ENCODE assay signal across 28 cellular contexts in genomic region chr13:109625156-109625555, GRCh38.
"Had no signal": no experiment of that assay in that cellular context is flagged by ENCODE, and none has a peak within 500 bp of the region (broad histone marks: within the 10 kb centered on the region; RNA-seq: fewer than 3 reads in every experiment).

No MANE protein-coding gene starts in this region.

- H3K4me3 ChIP-seq: stomach, suprapubic skin, testis, thoracic aorta, thyroid gland, tibial artery, tibial nerve, transverse colon, upper lobe of left lung, upper lobe of right lung, uterus, vagina had no signal

- H3K27ac ChIP-seq: stomach, suprapubic skin, testis, thoracic aorta, thyroid gland, tibial artery, tibial nerve, transverse colon, upper lobe of left lung, upper lobe of right lung, uterus, vagina had no signal

- H3K4me1 ChIP-seq: suprapubic skin, testis, thyroid gland, tibial nerve, transverse colon, upper lobe of right lung, uterus had no signal

- ATAC-seq: stimulated activated effector memory CD8-positive, alpha-beta T cell treated with anti-CD3 and anti-CD28 coated beads, Interleukin-12 subunit alpha, Interleukin-12 subunit beta, amount 100 ng/mL, for 72 hours; stimulated activated memory B cell treated with anti-CD40 and anti-IgM and Interleukin-4, amounts not matched to agents 10 μg/mL and 1 μg/mL and 100 μg/mL, for 72 hours; stimulated activated naive B cell treated with anti-CD40 and anti-IgM and Interleukin-4, amounts not matched to agents 10 μg/mL and 1 μg/mL and 100 μg/mL, for 72 hours; stimulated activated naive CD8-positive, alpha-beta T cell treated with anti-CD3 and anti-CD28 coated beads, Interleukin-15, amount 100 ng/mL, for 72 hours; stimulated activated naive CD8-positive, alpha-beta T cell treated with anti-CD3 and anti-CD28 coated beads, Interleukin-15, Interleukin-2, amounts not matched to agents 100 U/mL and 50 U/mL, for 24 hours; upper lobe of right lung had no signal

- H3K36me3 Mint-ChIP-seq: stimulated activated effector memory CD8-positive, alpha-beta T cell treated with anti-CD3 and anti-CD28 coated beads, Interleukin-12 subunit alpha, Interleukin-12 subunit beta, amount 100 ng/mL, for 72 hours; stimulated activated memory B cell treated with anti-CD40 and anti-IgM and Interleukin-4, amounts not matched to agents 10 μg/mL and 1 μg/mL and 100 μg/mL, for 72 hours; stimulated activated naive B cell treated with anti-CD40 and anti-IgM and Interleukin-4, amounts not matched to agents 10 μg/mL and 1 μg/mL and 100 μg/mL, for 72 hours; type B pancreatic cell had no signal

- H3K27ac Mint-ChIP-seq: stimulated activated effector memory CD8-positive, alpha-beta T cell treated with anti-CD3 and anti-CD28 coated beads, Interleukin-12 subunit alpha, Interleukin-12 subunit beta, amount 100 ng/mL, for 72 hours; stimulated activated memory B cell treated with anti-CD40 and anti-IgM and Interleukin-4, amounts not matched to agents 10 μg/mL and 1 μg/mL and 100 μg/mL, for 72 hours; stimulated activated naive B cell treated with anti-CD40 and anti-IgM and Interleukin-4, amounts not matched to agents 10 μg/mL and 1 μg/mL and 100 μg/mL, for 72 hours; stimulated activated naive CD8-positive, alpha-beta T cell treated with anti-CD3 and anti-CD28 coated beads, Interleukin-15, amount 100 ng/mL, for 72 hours; stimulated activated naive CD8-positive, alpha-beta T cell treated with anti-CD3 and anti-CD28 coated beads, Interleukin-15, Interleukin-2, amounts not matched to agents 100 ng/mL and 50 ng/mL, for 24 hours; type B pancreatic cell had no signal

- H3K27me3 ChIP-seq: stomach, suprapubic skin, testis, thyroid gland, tibial artery, tibial nerve, transverse colon, upper lobe of left lung, upper lobe of right lung, uterus, vagina had no signal

- DNase-seq: stimulated activated CD4-positive, alpha-beta T cell treated with anti-CD3 and anti-CD28 coated beads, Interleukin-2, amount 100 ng/mL, for 48 hours; stimulated activated CD4-positive, alpha-beta T cell treated with anti-CD3 and anti-CD28 coated beads, Interleukin-4, amount 100 ng/mL, for 1 hour; stimulated activated CD4-positive, alpha-beta T cell treated with anti-CD3 and anti-CD28 coated beads, Interleukin-4, amount 100 ng/mL, for 24 hours; stimulated activated CD4-positive, alpha-beta T cell treated with anti-CD3 and anti-CD28 coated beads, Interleukin-4, amount 100 ng/mL, for 4 hours; stimulated activated CD8-positive, alpha-beta memory T cell treated with anti-CD3 and anti-CD28 coated beads, Interleukin-4, amount 100 ng/mL, for 48 hours; stimulated activated naive B cell treated with anti-CD40 and anti-IgM and Interleukin-4, amounts not matched to agents 10 μg/mL and 1 μg/mL and 100 μg/mL, for 72 hours; stimulated activated naive CD4-positive, alpha-beta T cell; stimulated activated naive CD4-positive, alpha-beta T cell treated with Interleukin-2 at 50 U/mL for 16 hours; stimulated activated naive CD8-positive, alpha-beta T cell treated with anti-CD3 and anti-CD28 coated beads, Interleukin-15, amount 100 ng/mL, for 72 hours; stimulated activated naive CD8-positive, alpha-beta T cell treated with anti-CD3 and anti-CD28 coated beads, Interleukin-15, Interleukin-2, amounts not matched to agents 100 U/mL and 50 U/mL, for 24 hours; stomach; substantia nigra; testis; thyroid gland; tibial artery; transverse colon; trophoblast cell; upper lobe of left lung; upper lobe of right lung; uterus had no signal

- H3K9me3 Mint-ChIP-seq: stimulated activated memory B cell treated with anti-CD40 and anti-IgM and Interleukin-4, amounts not matched to agents 10 μg/mL and 1 μg/mL and 100 μg/mL, for 72 hours; stimulated activated naive B cell treated with anti-CD40 and anti-IgM and Interleukin-4, amounts not matched to agents 10 μg/mL and 1 μg/mL and 100 μg/mL, for 72 hours; stimulated activated naive CD8-positive, alpha-beta T cell treated with anti-CD3 and anti-CD28 coated beads, Interleukin-15, amount 100 ng/mL, for 72 hours; stimulated activated naive CD8-positive, alpha-beta T cell treated with anti-CD3 and anti-CD28 coated beads, Interleukin-15, Interleukin-2, amounts not matched to agents 100 ng/mL and 50 ng/mL, for 24 hours; type B pancreatic cell had no signal

- H3K9me3 ChIP-seq: stomach, suprapubic skin, testis, thoracic aorta, thyroid gland, tibial artery, tibial nerve, transverse colon, upper lobe of left lung, upper lobe of right lung, uterus, vagina had no signal

- H3K36me3 ChIP-seq: stomach, suprapubic skin, thoracic aorta, thyroid gland, tibial artery, tibial nerve, transverse colon, upper lobe of left lung, upper lobe of right lung, uterus, vagina had no signal
